17 cellular contexts compared by ENCODE assay signal in the genomic region with DNA sequence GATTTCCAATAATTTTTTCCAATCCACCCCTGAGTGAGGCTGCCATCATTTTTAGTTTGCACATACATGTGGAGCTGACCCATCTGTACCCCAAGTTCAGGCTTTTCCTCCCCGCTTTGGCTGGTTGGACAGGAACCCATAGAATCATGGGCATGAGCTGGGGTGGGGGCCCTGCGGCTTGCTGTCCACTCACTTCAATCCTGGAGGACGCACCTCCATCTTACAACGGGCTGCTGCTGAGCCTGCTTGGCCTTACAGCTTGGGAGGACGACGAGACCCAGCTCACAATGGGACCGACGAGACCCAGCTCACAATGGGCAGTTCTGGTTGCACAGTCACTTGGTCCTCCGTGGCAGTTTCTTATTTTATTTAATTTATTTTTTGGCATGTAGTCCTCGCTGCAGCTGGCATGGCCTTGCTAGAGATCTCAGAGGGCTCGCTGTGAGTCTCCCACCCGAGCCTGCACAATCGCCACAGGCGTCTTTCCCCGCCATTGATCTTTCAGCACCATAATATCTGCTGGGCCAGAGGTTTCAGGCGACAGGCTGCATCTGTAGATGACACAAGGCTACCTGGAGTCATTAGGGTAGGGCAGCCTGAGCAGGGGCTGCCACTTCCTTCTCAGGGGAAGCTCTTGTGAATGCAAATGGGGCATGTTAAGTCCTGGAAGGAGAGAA.
"Had no signal": no experiment of that assay in that cellular context is flagged by ENCODE, and none has a peak within 500 bp of the region (broad histone marks: within the 10 kb centered on the region; RNA-seq: fewer than 3 reads in every experiment).

No MANE protein-coding gene starts in this region.

- H3K9ac ChIP-seq: neural progenitor cell had no signal

- ATAC-seq: activated CD8-positive, alpha-beta T cell treated with anti-CD3 and anti-CD28 coated beads for 36 hours had no signal

- H3K36me3 ChIP-seq: brain microvascular endothelial cell, gastroesophageal sphincter, heart right ventricle, neural progenitor cell, pancreas, thyroid gland, vagina had no signal

- DNase-seq: activated CD8-positive, alpha-beta T cell treated with anti-CD3 and anti-CD28 coated beads for 36 hours; activated naive CD4-positive, alpha-beta T cell treated with Interleukin-2 at 50 U/mL for 16 hours; brain microvascular endothelial cell; cerebellar nuclear complex; heart right ventricle; mammary epithelial cell; naive B cell; stimulated activated CD4-positive, alpha-beta T cell treated with anti-CD3 and anti-CD28 coated beads, Interleukin-15, amount 100 ng/mL, for 24 hours; stimulated activated CD4-positive, alpha-beta T cell treated with anti-CD3 and anti-CD28 coated beads, Interleukin-4, amount 100 ng/mL, for 1 hour; stimulated activated naive B cell treated with anti-CD40 and anti-IgM and Interleukin-4, amounts not matched to agents 10 μg/mL and 1 μg/mL and 100 μg/mL, for 72 hours; T-helper 1 cell; thyroid gland had no signal

- H3K4me3 Mint-ChIP-seq: activated CD8-positive, alpha-beta T cell treated with anti-CD3 and anti-CD28 coated beads for 36 hours; naive B cell; neural progenitor cell; stimulated activated naive B cell treated with anti-CD40 and anti-IgM and Interleukin-4, amounts not matched to agents 10 μg/mL and 1 μg/mL and 100 μg/mL, for 72 hours had no signal

- H3K36me3 Mint-ChIP-seq: naive B cell; neural progenitor cell; stimulated activated naive B cell treated with anti-CD40 and anti-IgM and Interleukin-4, amounts not matched to agents 10 μg/mL and 1 μg/mL and 100 μg/mL, for 72 hours had no signal

- H3K4me2 ChIP-seq: neural progenitor cell had no signal

- H3K9me3 Mint-ChIP-seq: activated CD8-positive, alpha-beta T cell treated with anti-CD3 and anti-CD28 coated beads for 36 hours; neural progenitor cell; stimulated activated naive B cell treated with anti-CD40 and anti-IgM and Interleukin-4, amounts not matched to agents 10 μg/mL and 1 μg/mL and 100 μg/mL, for 72 hours had no signal

- H3K4me1 ChIP-seq: pancreas had no signal

- H3K27me3 ChIP-seq: pancreas, thyroid gland, vagina had no signal

- H3K27ac ChIP-seq: brain microvascular endothelial cell, gastroesophageal sphincter, heart right ventricle, neural progenitor cell, pancreas, thyroid gland, vagina, VCaP had no signal

- H2AFZ ChIP-seq: neural progenitor cell had no signal

- H3K9me3 ChIP-seq: gastroesophageal sphincter, heart right ventricle, pancreas, thyroid gland, vagina had no signal

- H3K27ac Mint-ChIP-seq: activated CD8-positive, alpha-beta T cell treated with anti-CD3 and anti-CD28 coated beads for 36 hours; neural progenitor cell; stimulated activated naive B cell treated with anti-CD40 and anti-IgM and Interleukin-4, amounts not matched to agents 10 μg/mL and 1 μg/mL and 100 μg/mL, for 72 hours had no signal

- H3K4me3 ChIP-seq: gastroesophageal sphincter, heart right ventricle, neural progenitor cell, pancreas, thyroid gland, vagina had no signal
